In genomic region chr7:2205036-2205780, GRCh38 we compare ENCODE assay signal across 19 cellular contexts. TPM values are rescaled to one million over a fixed set of nuclear protein-coding genes. Genes with fewer than 3 reads are reported as not detected.
DNase-seq lines count a peak whose midpoint lies in the region; ATAC-seq and TF ChIP-seq lines count a peak whose summit lies in the region.
"Had no signal": no experiment of that assay in that cellular context is flagged by ENCODE, and none has a peak within 500 bp of the region (broad histone marks: within the 10 kb centered on the region; RNA-seq: fewer than 3 reads in every experiment).

No MANE protein-coding gene starts in this region.

- H3K4me3 Mint-ChIP-seq in CD14-positive monocyte: no peak overlapping the region
- H3K4me3 Mint-ChIP-seq: activated CD8-positive, alpha-beta memory T cell treated with anti-CD3 and anti-CD28 coated beads, Interleukin-2, amount 10 ng/mL, durations not matched to agents 7 days and 5 days; natural killer cell had no signal

- peak overlapping the region; percentile 11; the same call in 1 of the 2 replicates for H2BK120ac ChIP-seq in IMR-90 (ENCODE audit: low read depth, low read length)

- H3K27me3 ChIP-seq in IMR-90 (ENCODE audit: control insufficient read depth, insufficient read depth, low read length): no peaks in the 10 kb centered on the region

- H3K79me1 ChIP-seq in IMR-90 (ENCODE audit: low read depth in 1 of 2, low read length in 2 of 2): peaks cover 0 to 26% of the 10 kb centered on the region in 2 experiments

- peak overlapping the region in 5 of 7 donors; percentile 7 to 44 (median 30) for H3K27ac Mint-ChIP-seq in CD14-positive monocyte
- H3K27ac Mint-ChIP-seq: activated CD8-positive, alpha-beta memory T cell treated with anti-CD3 and anti-CD28 coated beads, Interleukin-2, amount 10 ng/mL, durations not matched to agents 7 days and 5 days; natural killer cell; progenitor cell of endocrine pancreas had no signal

- H2BK5ac ChIP-seq in IMR-90 (ENCODE audit: low read depth, low read length, poor library complexity, severe bottlenecking): no peak overlapping the region

- peaks cover 67 to 86% of the 10 kb centered on the region in 2 donors for H3K36me3 Mint-ChIP-seq in CD14-positive monocyte
- H3K36me3 Mint-ChIP-seq: natural killer cell had no signal

- no peak overlapping the region for H2AFZ ChIP-seq in IMR-90 (replicated peaks; ENCODE audit: low read length, poor library complexity)

- H3K23ac ChIP-seq in IMR-90 (ENCODE audit: low read depth, low read length): no peak overlapping the region

- no peak overlapping the region for H2BK20ac ChIP-seq in IMR-90 (ENCODE audit: low read depth, low read length)

- CTCF ChIA-PET in IMR-90 (lab: Yijun Ruan, JAX): interaction anchor here (1.1 kb wide), 1 partner anchor 10 kb away, joined by 3 read pairs; no protein-coding TSS in a partner anchor

- H3K27ac ChIP-seq in IMR-90 (ENCODE audit: insufficient read depth, low read length): no peak overlapping the region
- H3K27ac ChIP-seq: HL-60 had no signal

- intact Hi-C loops in CD14-positive monocyte (cut with micrococcal nuclease) (no loop called here), IMR-90 (cut with micrococcal nuclease) (loop anchor here (10.0 kb wide), 1 partner anchor 100 kb away; no protein-coding TSS in a partner anchor), sciatic nerve (cut with DNase I) (no loop called here)

- H4K5ac ChIP-seq in IMR-90 (ENCODE audit: low read depth, low read length): no peak overlapping the region

- WGBS in IMR-90 (ENCODE audit: extremely low coverage in 2 of 2, insufficient read length in 1 of 2), 2 experiments: 76% methylated on average over 8 of the region's 16 CpGs; no CpG with 5 or more reads in 1 of the 2 experiments

- dilution Hi-C loops in IMR-90 (cut with HindIII; ENCODE audit: low sequenced_read_pairs, unreplicated experiment): no loop called here

- peaks cover 14% of the 10 kb centered on the region for H3K9me1 ChIP-seq in IMR-90 (ENCODE audit: insufficient read depth, low read length)

- peaks cover 0 to 2% (median 0%) of the 10 kb centered on the region in 3 donors for H3K27me3 Mint-ChIP-seq in CD14-positive monocyte (ENCODE audit: low read depth in 3 of 3)
- H3K27me3 Mint-ChIP-seq: activated CD8-positive, alpha-beta memory T cell treated with anti-CD3 and anti-CD28 coated beads, Interleukin-2, amount 10 ng/mL, durations not matched to agents 7 days and 5 days; progenitor cell of endocrine pancreas had no signal

- no peak overlapping the region for H2AK9ac ChIP-seq in IMR-90 (replicated peaks; ENCODE audit: low read depth, low read length, poor library complexity)

- BruUV-seq in IMR-90 (replicated peaks; lab: Mats Ljungman, UMichigan): no TSS peak

- H3K36me3 ChIP-seq in IMR-90 (ENCODE audit: control insufficient read depth, insufficient read depth, low read length): peaks cover 14% of the 10 kb centered on the region

- peak overlapping the region; percentile 33; the same call in 1 of the 2 replicates for H3K4ac ChIP-seq in IMR-90 (ENCODE audit: low read depth, low read length)

- 0 out of 2 replicates have a peak overlapping the region, but pooled peaks have one; percentile 20 for H3K4me2 ChIP-seq in IMR-90 (ENCODE audit: low read depth, low read length)

- H2AK5ac ChIP-seq in IMR-90 (ENCODE audit: low read depth, low read length): peak overlapping the region; percentile 45; the same call in 1 of the 2 replicates

- TF ChIP-seq RAD21 in IMR-90 (IDR thresholded peaks at IDR 0.05; ENCODE audit: low read length): no peak

- peak overlapping the region; percentile 20 for H4K91ac ChIP-seq in IMR-90 (ENCODE audit: insufficient read depth, low read depth, low read length)

- no peaks in the 10 kb centered on the region for H3K9me3 ChIP-seq in IMR-90 (ENCODE audit: control insufficient read depth, insufficient read depth, low read length)

- POLR2A ChIA-PET in IMR-90 (lab: Charles Lee; ENCODE audit: unreplicated experiment): no interaction called here

- H2BK15ac ChIP-seq in IMR-90 (ENCODE audit: low read depth, low read length): peak overlapping the region; percentile 14; the same call in 1 of the 3 replicates

- H3K9me3 Mint-ChIP-seq in CD14-positive monocyte: no peaks in the 10 kb centered on the region
- H3K9me3 Mint-ChIP-seq: natural killer cell had no signal

- H4K8ac ChIP-seq in IMR-90 (ENCODE audit: low read depth in 2 of 2, low read length in 2 of 2): no peak overlapping the region

- H3K56ac ChIP-seq in IMR-90 (ENCODE audit: extremely low read depth, insufficient read depth, low read length): no peak overlapping the region

- no peak overlapping the region for H3K9ac ChIP-seq in IMR-90 (ENCODE audit: low read depth, low read length)

- H3K4me1 ChIP-seq in IMR-90 (ENCODE audit: control insufficient read depth, insufficient read depth, low read length): peaks cover 16% of the 10 kb centered on the region

- peak; percentile 40 for ATAC-seq in IMR-90 (ENCODE audit: low read depth)
- no peak for ATAC-seq in sciatic nerve
- ATAC-seq in GM21515 (IDR thresholded peaks at IDR 0.05; ENCODE audit: unreplicated experiment): no peak
- ATAC-seq: activated CD8-positive, alpha-beta memory T cell treated with anti-CD3 and anti-CD28 coated beads, Interleukin-2, amount 10 ng/mL, durations not matched to agents 7 days and 5 days; natural killer cell had no signal

- peaks cover 9% of the 10 kb centered on the region for H3K4me1 Mint-ChIP-seq in CD14-positive monocyte

- no peak for DNase-seq in CD14-positive monocyte (ENCODE audit: low spot score)
- DNase-seq in IMR-90: peak; percentile 11
- peak; percentile 16 for DNase-seq in iris pigment epithelial cell (ENCODE audit: low read depth)
- peak; percentile 45 for DNase-seq in sciatic nerve (ENCODE audit: low spot score)
- DNase-seq in SW 1271 (lab: John Stamatoyannopoulos, UW): no peak
- no peak for DNase-seq in NCI-H146 treated with DMSO at 0.1 percent for 48 hours (lab: John Stamatoyannopoulos, UW; ENCODE audit: unreplicated experiment)
- DNase-seq: activated CD4-positive, alpha-beta T cell treated with anti-CD3 and anti-CD28 coated beads for 48 hours; activated CD8-positive, alpha-beta memory T cell treated with anti-CD3 and anti-CD28 coated beads, Interleukin-2, amount 10 ng/mL, durations not matched to agents 7 days and 5 days; amniotic stem cell; foreskin fibroblast; hippocampal formation; islet precursor cell; natural killer cell; NCI-H1694; SHP77 treated with DMSO at 0.1 percent for 48 hours; stimulated activated CD4-positive, alpha-beta T cell treated with anti-CD3 and anti-CD28 coated beads, Interleukin-12 subunit alpha, Interleukin-12 subunit beta, amount 100 ng/mL, for 4 hours had no signal

- H3K14ac ChIP-seq in IMR-90 (replicated peaks; ENCODE audit: low read depth, low read length): peak overlapping the region; percentile 23; the same call in 1 of the 2 replicates

- H3K18ac ChIP-seq in IMR-90 (ENCODE audit: low read depth, low read length): no peak overlapping the region

- H3K4me3 ChIP-seq in IMR-90 (ENCODE audit: insufficient read depth, low read depth, low read length): no peak overlapping the region

- no peak for TF ChIP-seq CTCF in CD14-positive monocyte (IDR thresholded peaks at IDR 0.05)
- no peak for TF ChIP-seq CTCF in IMR-90 (conservative IDR thresholded peaks at IDR 0.05; ENCODE audit: low read depth, low read length)

- no peak for TF ChIP-seq POLR2A in IMR-90 (IDR thresholded peaks at IDR 0.05; ENCODE audit: low read depth, low read length)

- in situ Hi-C loops in IMR-90 (cut with MboI; ENCODE audit: low sequenced_read_pairs): loop anchor here (10.0 kb wide), 1 partner anchor 630 kb away; the partner anchor contains the start of gene PSMG3

- H4K20me1 ChIP-seq in IMR-90 (ENCODE audit: insufficient read depth, low read length): peaks cover 11% of the 10 kb centered on the region

TF ChIP-seq in IMR-90, 13 proteins besides CTCF, POLR2A, EP300 and RAD21:
- TF ChIP-seq FOS (IDR thresholded peaks at IDR 0.05; ENCODE audit: low read depth, low read length): no peak
- no peak for TF ChIP-seq MXI1 (IDR thresholded peaks at IDR 0.05; ENCODE audit: borderline replicate concordance, low read depth, low read length)
TF ChIP-seq in IMR-90: peak in this region for 0.

RNA-seq across cellular contexts. Expression of gene MAD1L1, which starts 27.5 kb away (rescaled TPM):
- polyA plus RNA-seq in CD14-positive monocyte (10 to 100 TPM; 22.0 to 33.2 TPM), IMR-90 (2012; rRNA removed) (29.0 and 31.5 TPM in 2 replicates)
- total RNA-seq in IMR-90 (2012; rRNA removed) (40.9 and 41.7 TPM in 2 replicates), sciatic nerve (42.1 TPM)
- polyA plus RNA-seq in IMR-90 (2012; cell fraction: cytosol; rRNA removed): 27.7 and 28.1 TPM in 2 replicates
- polyA plus RNA-seq in IMR-90 (2012; cell fraction: nucleus; rRNA removed; ENCODE audit: low replicate concordance): 13.2 and 34.4 TPM in 2 replicates

RNA-seq across cellular contexts. Expression of gene MRM2, which starts 36.8 kb away (rescaled TPM):
- polyA plus RNA-seq in CD14-positive monocyte: 10 to 100 TPM; 26.7 to 32.5 TPM
- total RNA-seq in IMR-90 (2012; rRNA removed): 23.1 and 23.8 TPM in 2 replicates
- polyA plus RNA-seq in IMR-90 (2012; rRNA removed): 16.9 and 19.1 TPM in 2 replicates
- 11.2 and 11.8 TPM in 2 replicates for polyA plus RNA-seq in IMR-90 (2012; cell fraction: cytosol; rRNA removed)
- 6.1 and 6.2 TPM in 2 replicates for polyA plus RNA-seq in IMR-90 (2012; cell fraction: nucleus; rRNA removed; ENCODE audit: low replicate concordance)
- total RNA-seq in sciatic nerve: 12.9 TPM

RNA-seq across cellular contexts. Expression of gene NUDT1, which starts 36.8 kb away (rescaled TPM):
- 10 to 100 TPM; 40.8 to 42.6 TPM for polyA plus RNA-seq in CD14-positive monocyte
- 36.1 and 49.1 TPM in 2 replicates for total RNA-seq in IMR-90 (2012; rRNA removed)
- polyA plus RNA-seq in IMR-90 (2012; rRNA removed): 33.4 and 37.2 TPM in 2 replicates
- 52.3 and 59.0 TPM in 2 replicates for polyA plus RNA-seq in IMR-90 (2012; cell fraction: cytosol; rRNA removed)
- 19.0 and 25.0 TPM in 2 replicates for polyA plus RNA-seq in IMR-90 (2012; cell fraction: nucleus; rRNA removed; ENCODE audit: low replicate concordance)
- total RNA-seq in sciatic nerve: 11.5 TPM

Comparison
In these comparisons a context has a peak if more than half of its experiments do, and no peak if none do; other contexts are left out.
1. DNase-seq: peak in IMR-90 (single experiment), iris pigment epithelial cell (single experiment) and sciatic nerve (single experiment); none in CD14-positive monocyte (single experiment), SW 1271 (0 of 2) and NCI-H146 treated with DMSO at 0.1 percent for 48 hours (single experiment).